ENCODE assay signal across 19 cellular contexts in genomic region chr1:82586473-82586872, GRCh38.
A peak's percentile ranks its signal among the peaks of the same experiment; 100 is the strongest.
DNase-seq lines count a peak whose midpoint lies in the region; ATAC-seq and TF ChIP-seq lines count a peak whose summit lies in the region.
"Had no signal": no experiment of that assay in that cellular context is flagged by ENCODE, and none has a peak within 500 bp of the region (broad histone marks: within the 10 kb centered on the region; RNA-seq: fewer than 3 reads in every experiment).

No MANE protein-coding gene starts in this region.

- H3K27ac ChIP-seq in sigmoid colon: no peak overlapping the region
- no peak overlapping the region for H3K27ac ChIP-seq in prostate gland
- H3K27ac ChIP-seq: KMS-11 had no signal

- TF ChIP-seq CTCF in fibroblast of the aortic adventitia (IDR thresholded peaks at IDR 0.05; ENCODE audit: insufficient read depth, low read length): no peak
- no peak for TF ChIP-seq CTCF in sigmoid colon (IDR thresholded peaks at IDR 0.05)
- no peak for TF ChIP-seq CTCF in prostate gland (IDR thresholded peaks at IDR 0.05)

- no peaks in the 10 kb centered on the region for H3K36me3 ChIP-seq in sigmoid colon
- H3K36me3 ChIP-seq in prostate gland: no peaks in the 10 kb centered on the region

- intact Hi-C loops in activated CD4-positive, alpha-beta T cell treated with anti-CD3 and anti-CD28 coated beads for 36 hours (cut with DNase I, micrococcal nuclease): no loop called here
- intact Hi-C loops in sigmoid colon (cut with DNase I) (no loop called here), prostate gland (cut with DNase I) (no loop called here)

- no peaks in the 10 kb centered on the region for H3K4me1 Mint-ChIP-seq in activated CD4-positive, alpha-beta T cell treated with anti-CD3 and anti-CD28 coated beads for 36 hours
- H3K4me1 Mint-ChIP-seq: CD4-positive, CD25-positive, alpha-beta regulatory T cell; central memory CD8-positive, alpha-beta T cell; stimulated activated naive CD8-positive, alpha-beta T cell treated with anti-CD3 and anti-CD28 coated beads, Interleukin-15, amount 100 ng/mL, for 72 hours had no signal

- no peak overlapping the region for H3K4me3 ChIP-seq in fibroblast of the aortic adventitia (ENCODE audit: low read depth, low read length)
- H3K4me3 ChIP-seq in sigmoid colon: no peak overlapping the region
- no peak overlapping the region for H3K4me3 ChIP-seq in prostate gland

- H3K27me3 Mint-ChIP-seq in activated CD4-positive, alpha-beta T cell treated with anti-CD3 and anti-CD28 coated beads for 36 hours: no peaks in the 10 kb centered on the region
- H3K27me3 Mint-ChIP-seq: CD4-positive, CD25-positive, alpha-beta regulatory T cell; central memory CD8-positive, alpha-beta T cell; effector memory CD8-positive, alpha-beta T cell; stimulated activated naive CD8-positive, alpha-beta T cell treated with anti-CD3 and anti-CD28 coated beads, Interleukin-15, amount 100 ng/mL, for 72 hours had no signal

- H3K27me3 ChIP-seq in sigmoid colon (no peaks in the 10 kb centered on the region), prostate gland (replicated peaks; ENCODE audit: insufficient read depth) (no peaks in the 10 kb centered on the region)

- CTCF ChIA-PET in activated CD4-positive, alpha-beta T cell treated with anti-CD3 and anti-CD28 coated beads for 36 hours (lab: Charles Lee): interaction anchor here (0.6 kb wide), 1 partner anchor 26 kb away, joined by 4 read pairs; no protein-coding TSS in a partner anchor

- POLR2A ChIA-PET in activated CD4-positive, alpha-beta T cell treated with anti-CD3 and anti-CD28 coated beads for 36 hours (lab: Charles Lee): no interaction called here

- no peaks in the 10 kb centered on the region for H3K9me3 ChIP-seq in sigmoid colon
- no peaks in the 10 kb centered on the region for H3K9me3 ChIP-seq in prostate gland
- H3K9me3 ChIP-seq: SK-N-SH had no signal

- H3K36me3 Mint-ChIP-seq in activated CD4-positive, alpha-beta T cell treated with anti-CD3 and anti-CD28 coated beads for 36 hours (ENCODE audit: low read depth): no peaks in the 10 kb centered on the region
- H3K36me3 Mint-ChIP-seq: CD4-positive, CD25-positive, alpha-beta regulatory T cell had no signal

- H3K27ac Mint-ChIP-seq in activated CD4-positive, alpha-beta T cell treated with anti-CD3 and anti-CD28 coated beads for 36 hours: no peak overlapping the region
- H3K27ac Mint-ChIP-seq: CD4-positive, CD25-positive, alpha-beta regulatory T cell; effector memory CD8-positive, alpha-beta T cell; stimulated activated naive CD8-positive, alpha-beta T cell treated with anti-CD3 and anti-CD28 coated beads, Interleukin-15, amount 100 ng/mL, for 72 hours had no signal

- no peaks in the 10 kb centered on the region for H3K4me1 ChIP-seq in sigmoid colon
- H3K4me1 ChIP-seq in prostate gland (replicated peaks): no peaks in the 10 kb centered on the region

- H3K9me3 Mint-ChIP-seq in activated CD4-positive, alpha-beta T cell treated with anti-CD3 and anti-CD28 coated beads for 36 hours (ENCODE audit: low read depth): peaks cover 2% of the 10 kb centered on the region
- H3K9me3 Mint-ChIP-seq: central memory CD8-positive, alpha-beta T cell had no signal

- TF ChIP-seq EP300 in sigmoid colon (IDR thresholded peaks at IDR 0.05): no peak

- peak; percentile 53 for ATAC-seq in activated CD4-positive, alpha-beta T cell treated with anti-CD3 and anti-CD28 coated beads for 36 hours
- no peak for ATAC-seq in HG03442 (IDR thresholded peaks at IDR 0.05; ENCODE audit: unreplicated experiment)
- ATAC-seq: effector memory CD8-positive, alpha-beta T cell; stimulated activated naive CD8-positive, alpha-beta T cell treated with anti-CD3 and anti-CD28 coated beads, Interleukin-15, amount 100 ng/mL, for 72 hours had no signal

- no peak overlapping the region for H3K4me3 Mint-ChIP-seq in activated CD4-positive, alpha-beta T cell treated with anti-CD3 and anti-CD28 coated beads for 36 hours
- H3K4me3 Mint-ChIP-seq: CD4-positive, CD25-positive, alpha-beta regulatory T cell; central memory CD8-positive, alpha-beta T cell; effector memory CD8-positive, alpha-beta T cell; stimulated activated naive CD8-positive, alpha-beta T cell treated with anti-CD3 and anti-CD28 coated beads, Interleukin-15, amount 100 ng/mL, for 72 hours had no signal

- peak; percentile 4 for DNase-seq in activated CD4-positive, alpha-beta T cell treated with anti-CD3 and anti-CD28 coated beads for 36 hours
- DNase-seq in activated CD4-positive, alpha-beta T cell treated with anti-CD3 and anti-CD28 coated beads, Interleukin-2, amount 50 U/mL, for 48 hours: no peak
- DNase-seq in NCI-H1092 treated with DMSO at 0.1 percent for 48 hours (lab: John Stamatoyannopoulos, UW) (peak; percentile 10), fibroblast of the aortic adventitia (ENCODE audit: low read depth) (peak; percentile 50), sigmoid colon (peak; percentile 62), AG08395 (ENCODE audit: low spot score) (no peak), prostate gland (ENCODE audit: low spot score) (no peak)
- DNase-seq: activated CD4-positive, alpha-beta T cell treated with anti-CD3 and anti-CD28 coated beads, Interleukin-2, amount 50 U/mL, for 1 hour; CD4-positive, CD25-positive, alpha-beta regulatory T cell; DMS79; effector memory CD8-positive, alpha-beta T cell; foreskin melanocyte; NCI-H146; OCI-M1; SK-N-SH; stimulated activated naive CD8-positive, alpha-beta T cell treated with anti-CD3 and anti-CD28 coated beads, Interleukin-15, amount 100 ng/mL, for 72 hours had no signal

- no peak for TF ChIP-seq POLR2A in sigmoid colon (IDR thresholded peaks at IDR 0.05)
- no peak for TF ChIP-seq POLR2A in prostate gland (IDR thresholded peaks at IDR 0.05)

Comparison
In these comparisons a context has a peak if more than half of its experiments do, and no peak if none do; other contexts are left out.
1. DNase-seq: peak in activated CD4-positive, alpha-beta T cell treated with anti-CD3 and anti-CD28 coated beads for 36 hours (single experiment), NCI-H1092 treated with DMSO at 0.1 percent for 48 hours (single experiment), fibroblast of the aortic adventitia (single experiment) and sigmoid colon (single experiment); none in activated CD4-positive, alpha-beta T cell treated with anti-CD3 and anti-CD28 coated beads, Interleukin-2, amount 50 U/mL, for 48 hours (0 of 2), AG08395 (single experiment) and prostate gland (single experiment).